8 cellular contexts compared by ENCODE assay signal in genomic region chr18:9475643-9476580, GRCh38. TPM values are rescaled to one million over a fixed set of nuclear protein-coding genes. Genes with fewer than 3 reads are reported as not detected.
DNase-seq lines count a peak whose midpoint lies in the region; ATAC-seq and TF ChIP-seq lines count a peak whose summit lies in the region.

No MANE protein-coding gene starts in this region.

- peak overlapping the region; percentile 81 for H3K27ac ChIP-seq in naive thymus-derived CD4-positive, alpha-beta T cell (ENCODE audit: low read depth, low read length)
- H3K27ac ChIP-seq in temporal lobe (ENCODE audit: low read depth, low read length): peak overlapping the region; percentile 79

- H3K4me1 ChIP-seq in naive thymus-derived CD4-positive, alpha-beta T cell (ENCODE audit: control insufficient read depth in 2 of 2, insufficient read depth in 2 of 2, low read length in 2 of 2): peaks cover 0 to 14% of the 10 kb centered on the region in 2 donors

- TF ChIP-seq RAD21 in Ishikawa (IDR thresholded peaks at IDR 0.05; ENCODE audit: low read depth): no peak

- peaks cover 0 to 9% (median 0%) of the 10 kb centered on the region in 3 experiments for H3K36me3 ChIP-seq in naive thymus-derived CD4-positive, alpha-beta T cell (ENCODE audit: control insufficient read depth in 2 of 3, insufficient read depth in 3 of 3, low read length in 3 of 3)

- DNase-seq in Caki2 (ENCODE audit: low read depth) (peak; percentile 29), COLO829 (ENCODE audit: low spot score) (no peak)
- DNase-seq in activated CD4-positive, alpha-beta T cell treated with anti-CD3 and anti-CD28 coated beads for 24 hours (ENCODE audit: low read depth in 2 of 2): peak; percentile 31 to 45
- peak; percentile 56 for DNase-seq in effector CD8-positive, alpha-beta T cell (lab: John Stamatoyannopoulos, UW)
- peak in 8 of 9 donors; percentile 14 to 76 (median 24) for DNase-seq in naive thymus-derived CD4-positive, alpha-beta T cell

- H3K4me3 ChIP-seq in naive thymus-derived CD4-positive, alpha-beta T cell (ENCODE audit: low read length): peak overlapping the region; percentile 88

- no peak for TF ChIP-seq EP300 in Ishikawa (IDR thresholded peaks at IDR 0.05; ENCODE audit: borderline replicate concordance)

- peaks cover 0 to 24% (median 5%) of the 10 kb centered on the region in 5 donors for H3K27me3 Mint-ChIP-seq in naive thymus-derived CD4-positive, alpha-beta T cell

- H3K4me1 Mint-ChIP-seq in naive thymus-derived CD4-positive, alpha-beta T cell: peaks cover 24 to 47% (median 34%) of the 10 kb centered on the region in 7 donors

- H3K27ac Mint-ChIP-seq in naive thymus-derived CD4-positive, alpha-beta T cell: peak overlapping the region; percentile 37 to 96 (median 89)

- no peaks in the 10 kb centered on the region for H3K9me3 ChIP-seq in naive thymus-derived CD4-positive, alpha-beta T cell (ENCODE audit: control insufficient read depth in 2 of 3, low read length in 3 of 3)

- in situ Hi-C loops in Caki2 (cut with HindIII; ENCODE audit: low pct_unique_long_range_greater_than_20kb, low sequenced_read_pairs): no loop called here

- H3K36me3 Mint-ChIP-seq in naive thymus-derived CD4-positive, alpha-beta T cell: peaks cover 13 to 24% (median 16%) of the 10 kb centered on the region in 5 donors

- H3K27me3 ChIP-seq in naive thymus-derived CD4-positive, alpha-beta T cell (ENCODE audit: control insufficient read depth in 2 of 2, insufficient read depth in 2 of 2, low read length in 2 of 2): no peaks in the 10 kb centered on the region

- peak overlapping the region; percentile 84 to 99 (median 97) for H3K4me3 Mint-ChIP-seq in naive thymus-derived CD4-positive, alpha-beta T cell

- CTCF ChIA-PET in naive thymus-derived CD4-positive, alpha-beta T cell (lab: Charles Lee): no interaction called here

- POLR2A ChIA-PET in naive thymus-derived CD4-positive, alpha-beta T cell (lab: Charles Lee): interaction anchor here (1.1 kb wide), 1 partner anchor 866 kb away, joined by 3 read pairs; no protein-coding TSS in a partner anchor

- H3K9me3 Mint-ChIP-seq in naive thymus-derived CD4-positive, alpha-beta T cell: peaks cover 0 to 2% (median 0%) of the 10 kb centered on the region in 11 donors

- peak; percentile 31 for ATAC-seq in GM19372 (IDR thresholded peaks at IDR 0.05; ENCODE audit: low read depth, unreplicated experiment)
- ATAC-seq in naive thymus-derived CD4-positive, alpha-beta T cell: peak; percentile 28

- intact Hi-C loops in naive thymus-derived CD4-positive, alpha-beta T cell (cut with micrococcal nuclease): loop anchor here (1.0 to 5.0 kb wide), 14 partner anchors 40 to 1051 kb away; partner anchors contain the start of genes ANKRD12 (in 2 of the 2), MTCL1 (in 2 of the 2), NDUFV2 (in 2 of the 2) and TWSG1 (in 2 of the 2)

TF ChIP-seq in Ishikawa, 13 proteins besides CTCF, POLR2A, EP300 and RAD21:
- no peak for TF ChIP-seq USF1 (IDR thresholded peaks at IDR 0.05)
- TF ChIP-seq, protein P1, sequence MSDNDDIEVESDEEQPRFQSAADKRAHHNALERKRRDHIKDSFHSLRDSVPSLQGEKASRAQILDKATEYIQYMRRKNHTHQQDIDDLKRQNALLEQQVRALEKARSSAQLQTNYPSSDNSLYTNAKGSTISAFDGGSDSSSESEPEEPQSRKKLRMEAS (IDR thresholded peaks at IDR 0.05): peak; percentile 71
- TF ChIP-seq EGR1 (IDR thresholded peaks at IDR 0.05): no peak
- no peak for TF ChIP-seq TCF12 (IDR thresholded peaks at IDR 0.05; ENCODE audit: low read depth)
- TF ChIP-seq FOXM1 (IDR thresholded peaks at IDR 0.05; ENCODE audit: borderline replicate concordance, low read depth): no peak
- no peak for TF ChIP-seq TEAD4 (IDR thresholded peaks at IDR 0.05)
- no peak for TF ChIP-seq CEBPB (IDR thresholded peaks at IDR 0.05)
- no peak; the same call in 1 of the 2 replicates for TF ChIP-seq NFIC (IDR thresholded peaks at IDR 0.05)
- no peak for TF ChIP-seq YY1 (IDR thresholded peaks at IDR 0.05; ENCODE audit: low read depth)
- no peak for TF ChIP-seq CREB1 (IDR thresholded peaks at IDR 0.05; ENCODE audit: low read depth)
- no peak; the same call in 1 of the 2 replicates for TF ChIP-seq TAF1 (IDR thresholded peaks at IDR 0.05; ENCODE audit: low read depth)
- peak; percentile 73 for TF ChIP-seq ZBTB7A (IDR thresholded peaks at IDR 0.05; ENCODE audit: low read depth)
- no peak for TF ChIP-seq REST (IDR thresholded peaks at IDR 0.05; ENCODE audit: low read depth)

RNA-seq across cellular contexts. Expression of gene RALBP1, which starts 0.6 kb away (rescaled TPM):
- 31.6 and 47.6 TPM in 2 replicates for total RNA-seq in Caki2 (2014; rRNA removed; shearing (Covaris generic); ENCODE audit: low replicate concordance)
- total RNA-seq in naive thymus-derived CD4-positive, alpha-beta T cell: 10 to 100 TPM; 20.3 to 47.8 (median 42.2) TPM
- 10 to 100 TPM; 31.5 to 40.0 TPM for polyA plus RNA-seq in naive thymus-derived CD4-positive, alpha-beta T cell
- total RNA-seq in temporal lobe: 26.1 TPM
